In genomic region chr11:68750197-68750987, GRCh38 we compare ENCODE assay signal across 8 cellular contexts. TPM values are rescaled to one million over a fixed set of nuclear protein-coding genes. Genes with fewer than 3 reads are reported as not detected.
DNase-seq lines count a peak whose midpoint lies in the region; ATAC-seq, FAIRE-seq and TF ChIP-seq lines count a peak whose summit lies in the region.

No MANE protein-coding gene starts in this region.

- H3K36me3 ChIP-seq in right lobe of liver (no peaks in the 10 kb centered on the region), HepG2 (replicated peaks in 1 of 2; ENCODE audit: control insufficient read depth in 1 of 2, insufficient read depth in 2 of 2, low read length in 2 of 2) (no peaks in the 10 kb centered on the region), tibial artery (peaks cover 0 to 16% (median 10%) of the 10 kb centered on the region in 3 donors)

- no peak overlapping the region for H3K9ac ChIP-seq in HepG2 (ENCODE audit: insufficient read depth, low read depth, low read length)

- BruUV-seq in HepG2 (replicated peaks; lab: Mats Ljungman, UMichigan) = no TSS peak

- DNase-seq in right lobe of liver (peak in 2 of 3 donors; percentile 37 to 62), HepG2 (ENCODE audit: low spot score) (no peak), iPS-NIHi7 (ENCODE audit: extremely low spot score) (peak; percentile 75), tibial artery (peak in 1 of 2 donors; percentile 24), SW 1271 (lab: John Stamatoyannopoulos, UW) (no peak), GF-D8 (lab: John Stamatoyannopoulos, UW) (no peak)
- peak; percentile 64 for DNase-seq in activated effector memory CD4-positive, alpha-beta T cell treated with anti-CD3 and anti-CD28 coated beads, Interleukin-2, amount 50 U/mL, for 16 hours

- no peak overlapping the region for H3K4me3 ChIP-seq in right lobe of liver
- no peak overlapping the region for H3K4me3 ChIP-seq in HepG2 (replicated peaks in 1 of 3; ENCODE audit: insufficient read depth in 1 of 3, low read depth in 2 of 3, low read length in 3 of 3)
- H3K4me3 ChIP-seq in tibial artery = peak overlapping the region; percentile 5 to 38

- H3K27ac ChIP-seq in right lobe of liver = no peak overlapping the region
- H3K27ac ChIP-seq in HepG2 (ENCODE audit: extremely low read length, insufficient read depth, low read length) = no peak overlapping the region
- H3K27ac ChIP-seq in tibial artery = no peak overlapping the region

- TF ChIP-seq POLR2A in right lobe of liver (IDR thresholded peaks at IDR 0.05) (no peak), HepG2 (IDR thresholded peaks at IDR 0.05; ENCODE audit: insufficient read depth in 1 of 2, low read depth in 2 of 2, low read length in 2 of 2) (no peak)

- no peaks in the 10 kb centered on the region for H4K20me1 ChIP-seq in HepG2 (ENCODE audit: insufficient read depth, low read length)

- H3K4me1 ChIP-seq in right lobe of liver = no peaks in the 10 kb centered on the region
- H3K4me1 ChIP-seq in HepG2 (ENCODE audit: insufficient read depth, low read length) = no peaks in the 10 kb centered on the region
- H3K4me1 ChIP-seq in tibial artery = peaks cover 0 to 23% (median 15%) of the 10 kb centered on the region in 4 donors

- H3K9me3 ChIP-seq in right lobe of liver = no peaks in the 10 kb centered on the region
- H3K9me3 ChIP-seq in HepG2 (ENCODE audit: low read length) = no peaks in the 10 kb centered on the region
- H3K9me3 ChIP-seq in tibial artery = no peaks in the 10 kb centered on the region

- no peak overlapping the region for H2AFZ ChIP-seq in HepG2 (ENCODE audit: low read length)

- no peaks in the 10 kb centered on the region for H3K27me3 ChIP-seq in right lobe of liver
- no peaks in the 10 kb centered on the region; a peak in 1 of 5 replicates for H3K27me3 ChIP-seq in HepG2 (ENCODE audit: control insufficient read depth in 1 of 2, insufficient read depth in 2 of 2, low read length in 2 of 2)
- H3K27me3 ChIP-seq in tibial artery = no peaks in the 10 kb centered on the region

- ATAC-seq in right lobe of liver = no peak
- ATAC-seq in HepG2 = no peak
- ATAC-seq in GM18873 (IDR thresholded peaks at IDR 0.05; ENCODE audit: low FRiP score, unreplicated experiment) = no peak

- CTCF ChIA-PET in HepG2 (lab: Yijun Ruan, JAX; ENCODE audit: low intra/inter-chr PET ratio, low total read pairs) = no interaction called here

- POLR2A ChIA-PET in HepG2 (lab: Yijun Ruan, JAX) = no interaction called here

- H3K79me2 ChIP-seq in HepG2 (ENCODE audit: insufficient read depth, low read length) = no peaks in the 10 kb centered on the region

- in situ Hi-C loops in HepG2 (cut with HindIII; ENCODE audit: extremely low pct_ligation_motif_present, low pct_unique_long_range_greater_than_20kb) = no loop called here

- TF ChIP-seq CTCF in right lobe of liver (IDR thresholded peaks at IDR 0.05) (no peak), HepG2 (CRISPR knock-in tag; IDR thresholded peaks at IDR 0.05) (no peak), tibial artery (IDR thresholded peaks at IDR 0.05) (no peak)

- 26% methylated on average over 24 of the region's 74 CpGs for WGBS in right lobe of liver (ENCODE audit: insufficient coverage, low coverage, low lambda C conversion rate, missing lambda C conversion rate)
- WGBS in HepG2 (ENCODE audit: low lambda C conversion rate) = 93% methylated on average over 48 of the region's 74 CpGs

- TF ChIP-seq EP300 in HepG2 (IDR thresholded peaks at IDR 0.05; ENCODE audit: low read depth in 2 of 2, low read length in 2 of 2) (no peak), HepG2 (CRISPR knock-in tag; IDR thresholded peaks at IDR 0.05; ENCODE audit: borderline replicate concordance) (no peak)

- FAIRE-seq in HepG2 (lab: Jason Lieb, UNC) = no peak

- H3K4me2 ChIP-seq in HepG2 (ENCODE audit: low read depth, low read length) = no peak overlapping the region

- no peak for TF ChIP-seq RAD21 in HepG2 (CRISPR knock-in tag; IDR thresholded peaks at IDR 0.05)

- intact Hi-C loops in right lobe of liver (cut with DNase I) = no loop called here
- intact Hi-C loops in HepG2 (cut with micrococcal nuclease; ENCODE audit: unreplicated experiment) = no loop called here
- intact Hi-C loops in tibial artery (cut with DNase I; ENCODE audit: low total_unique reads) = no loop called here

TF ChIP-seq in HepG2, 621 proteins besides CTCF, POLR2A, EP300 and RAD21:
- TF ChIP-seq PBX3 (CRISPR knock-in tag; IDR thresholded peaks at IDR 0.05; ENCODE audit: borderline replicate concordance) = no peak
- no peak for TF ChIP-seq TEAD2 (CRISPR knock-in tag; IDR thresholded peaks at IDR 0.05)
- no peak for TF ChIP-seq FOXK2 (IDR thresholded peaks at IDR 0.05)

RNA-seq across cellular contexts. Expression of gene TESMIN, which starts 0.9 kb away (rescaled TPM):
- total RNA-seq in right lobe of liver = 1 to 10 TPM in 2 of 6 experiments, under 1 TPM in 4; 0.42 to 1.4 (median 0.80) TPM
- 0.15 and 0.60 TPM in 2 replicates for total RNA-seq in HepG2 (2016; rRNA removed; fragmentation: Illumina TruSeq; extraction: Trizol)
- 0.51 TPM in 1 of 2 replicates, not detected in the other for total RNA-seq in HepG2 (2016; cell fraction: cytosol; rRNA removed; fragmentation: Illumina TruSeq; extraction: Trizol; ENCODE audit: low read depth)
- 0.30 and 0.79 TPM in 2 replicates for total RNA-seq in HepG2 (2016; cell fraction: insoluble cytoplasmic fraction; rRNA removed; fragmentation: Illumina TruSeq; extraction: Trizol)
- total RNA-seq in HepG2 (2016; cell fraction: membrane; rRNA removed; fragmentation: Illumina TruSeq; extraction: Trizol) = 0.31 and 0.38 TPM in 2 replicates
- 0.96 TPM in 1 of 2 replicates, not detected in the other for total RNA-seq in HepG2 (2016; cell fraction: nucleus; rRNA removed; fragmentation: Illumina TruSeq; extraction: Trizol)
- 0.22 and 0.45 TPM in 2 replicates for polyA plus RNA-seq in HepG2 (2011; rRNA removed)
- 0.09 and 0.18 TPM in 2 replicates for polyA plus RNA-seq in HepG2 (2011; cell fraction: cytosol; rRNA removed)
- polyA plus RNA-seq in HepG2 (2011; cell fraction: nucleus; rRNA removed) = 0.69 and 0.88 TPM in 2 replicates
- polyA plus RNA-seq in HepG2 (2012) = 0.47 and 0.92 TPM in 2 replicates
- polyA plus RNA-seq in HepG2 (2016; cell fraction: cytosol; fragmentation: Illumina TruSeq; extraction: Trizol; ENCODE audit: low read depth) = 0.32 and 0.66 TPM in 2 replicates
- polyA plus RNA-seq in HepG2 (2016; cell fraction: insoluble cytoplasmic fraction; fragmentation: Illumina TruSeq; extraction: Trizol; ENCODE audit: low read depth) = 0.58 and 0.72 TPM in 2 replicates
- polyA plus RNA-seq in HepG2 (2016; cell fraction: membrane; fragmentation: Illumina TruSeq; extraction: Trizol; ENCODE audit: low read depth) = 0.20 and 0.56 TPM in 2 replicates
- polyA plus RNA-seq in HepG2 (2016; cell fraction: nucleus; fragmentation: Illumina TruSeq; extraction: Trizol; ENCODE audit: insufficient read depth, low read depth) = not detected in 2 replicates
- 0.10 and 0.42 TPM in 2 replicates for polyA minus RNA-seq in HepG2 (2011; rRNA and poly(A)+ RNA removed; ENCODE audit: low replicate concordance)
- polyA minus RNA-seq in HepG2 (2011; cell fraction: cytosol; rRNA and poly(A)+ RNA removed) = not detected in 2 replicates
- polyA minus RNA-seq in HepG2 (2011; cell fraction: nucleus; rRNA and poly(A)+ RNA removed) = 0.26 and 0.62 TPM in 2 replicates

Comparison
In these comparisons a context has a peak if more than half of its experiments do, and no peak if none do; other contexts are left out.
1. DNase-seq: peak in right lobe of liver (2 of 3), activated effector memory CD4-positive, alpha-beta T cell treated with anti-CD3 and anti-CD28 coated beads, Interleukin-2, amount 50 U/mL, for 16 hours (single experiment) and iPS-NIHi7 (single experiment); none in HepG2 (single experiment), SW 1271 (0 of 2) and GF-D8 (single experiment).
2. H3K4me3 ChIP-seq: peak in tibial artery (2 of 2); none in right lobe of liver (0 of 3) and HepG2 (0 of 3).